8 cellular contexts compared by ENCODE assay signal in the genomic region with DNA sequence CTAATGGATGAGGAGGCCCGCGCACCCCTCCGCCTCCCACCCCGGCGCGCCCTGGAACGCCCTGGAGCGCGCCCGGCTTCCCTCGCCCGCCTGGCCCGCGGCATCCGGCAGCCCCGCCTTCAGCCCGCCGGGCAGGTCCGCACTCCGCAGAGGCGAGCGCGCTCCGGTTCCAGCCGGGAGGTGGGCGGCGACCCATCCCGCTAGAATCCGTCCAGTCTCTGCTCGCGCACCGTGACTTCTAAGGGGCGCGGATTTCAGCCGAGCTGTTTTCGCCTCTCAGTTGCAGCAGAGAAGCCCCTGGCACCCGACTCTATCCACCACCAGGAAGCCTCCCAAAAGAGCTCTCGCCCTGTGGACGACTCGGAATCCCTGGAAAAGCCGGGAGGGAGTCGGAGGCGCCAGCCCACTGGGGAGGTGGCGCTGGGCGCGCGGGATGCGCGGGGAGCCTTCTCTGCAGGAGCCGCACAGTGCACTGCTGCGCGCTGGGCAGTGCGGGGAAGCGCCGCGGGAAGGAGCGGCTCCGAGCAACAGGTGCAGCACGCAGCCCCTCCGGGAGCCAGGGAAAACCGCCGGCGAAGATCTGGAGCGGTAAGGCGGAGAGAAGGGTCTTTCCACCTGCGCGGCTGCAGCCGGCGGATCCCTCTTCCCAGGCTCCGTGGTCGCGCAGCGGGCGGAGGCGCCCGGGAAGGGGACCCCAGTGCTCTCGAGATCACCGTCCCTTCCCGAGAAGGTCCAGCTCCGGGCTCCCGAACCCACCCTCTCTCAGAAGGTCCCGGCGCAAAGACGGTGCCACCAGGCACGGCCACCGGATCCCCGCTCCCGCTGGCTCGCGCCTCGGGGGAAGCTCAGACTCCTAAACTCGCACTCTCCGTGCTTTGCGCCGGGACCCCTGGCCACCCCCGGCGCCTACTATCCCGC. TPM values are rescaled to one million over a fixed set of nuclear protein-coding genes. Genes with fewer than 3 reads are reported as not detected.
DNase-seq lines count a peak whose midpoint lies in the region; ATAC-seq and TF ChIP-seq lines count a peak whose summit lies in the region.

A gene with protein sequence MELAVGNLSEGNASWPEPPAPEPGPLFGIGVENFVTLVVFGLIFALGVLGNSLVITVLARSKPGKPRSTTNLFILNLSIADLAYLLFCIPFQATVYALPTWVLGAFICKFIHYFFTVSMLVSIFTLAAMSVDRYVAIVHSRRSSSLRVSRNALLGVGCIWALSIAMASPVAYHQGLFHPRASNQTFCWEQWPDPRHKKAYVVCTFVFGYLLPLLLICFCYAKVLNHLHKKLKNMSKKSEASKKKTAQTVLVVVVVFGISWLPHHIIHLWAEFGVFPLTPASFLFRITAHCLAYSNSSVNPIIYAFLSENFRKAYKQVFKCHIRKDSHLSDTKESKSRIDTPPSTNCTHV (plus strand): TSS at position 266 of the 918 bp plus-strand sequence. CDS start 701 bp downstream, outside the sequence.

- peak; percentile 5 for DNase-seq in choroid plexus epithelial cell (ENCODE audit: low read depth)
- no peak for DNase-seq in HK-2 (ENCODE audit: unreplicated experiment)
- no peak for DNase-seq in germinal center (ENCODE audit: low spot score)
- DNase-seq in H4 (ENCODE audit: low spot score) = no peak

- POLR2A ChIA-PET in HEK293 (lab: Yijun Ruan, JAX) = no interaction called here

- CTCF ChIA-PET in HEK293 (lab: Yijun Ruan, JAX) = interaction anchor here (0.6 to 1.5 kb wide), 3 partner anchors 9 to 682 kb away, joined by 3 to 4 read pairs (median 3); no protein-coding TSS in a partner anchor

- peak within 1 kb of the TSS; percentile 76 for H3K4me3 ChIP-seq in ACC112 (ENCODE audit: low read depth, low read length)
- peak within 1 kb of the TSS; percentile 39 for H3K4me3 ChIP-seq in HEK293 (ENCODE audit: low read depth, low read length)
- H3K4me3 ChIP-seq in choroid plexus epithelial cell (ENCODE audit: low read depth, low read length) = peak within 1 kb of the TSS; percentile 45
- H3K4me3 ChIP-seq in muscle layer of duodenum (ENCODE audit: low read depth in 1 of 2, low read length in 2 of 2) = peak within 1 kb of the TSS; percentile 41 to 77

- TF ChIP-seq CTCF in HEK293 (tag by site-specific recombination; IDR thresholded peaks at IDR 0.05) (no peak), choroid plexus epithelial cell (conservative IDR thresholded peaks at IDR 0.05; ENCODE audit: low read depth, low read length) (no peak)

- H3K4me1 ChIP-seq in ACC112 (ENCODE audit: control insufficient read depth, insufficient read depth, low read length, unreplicated experiment) = peaks cover 2% of the 10 kb centered on the region
- H3K4me1 ChIP-seq in HEK293 (ENCODE audit: control insufficient read depth, insufficient read depth, low read length) = no peaks in the 10 kb centered on the region
- H3K4me1 ChIP-seq in muscle layer of duodenum (ENCODE audit: control insufficient read depth in 1 of 2, insufficient read depth in 2 of 2, low read length in 2 of 2) = peaks cover 0 to 34% of the 10 kb centered on the region in 2 donors

- H3K79me2 ChIP-seq in ACC112 (ENCODE audit: control insufficient read depth, insufficient read depth, low read length, unreplicated experiment) = no peaks in the 10 kb centered on the region

- no peak for ATAC-seq in HG02642 (IDR thresholded peaks at IDR 0.05; ENCODE audit: poor library complexity, unreplicated experiment)

- H3K27ac ChIP-seq in ACC112 (ENCODE audit: low read depth, low read length) (no peak within 1 kb of the TSS), HEK293 (ENCODE audit: extremely low read depth, low read depth, low read length) (no peak within 1 kb of the TSS; the same call in 1 of the 2 replicates), muscle layer of duodenum (ENCODE audit: low read length) (no peak within 1 kb of the TSS)

- H2AFZ ChIP-seq in ACC112 (ENCODE audit: low read length, unreplicated experiment) = peak within 1 kb of the TSS; percentile 86

- no peaks in the 10 kb centered on the region; the same call in 1 of the 2 replicates for H3K9me3 ChIP-seq in HEK293 (ENCODE audit: control insufficient read depth, insufficient read depth, low read depth, low read length)
- peaks cover 0 to 3% of the 10 kb centered on the region in 2 donors for H3K9me3 ChIP-seq in muscle layer of duodenum (ENCODE audit: control insufficient read depth in 1 of 2, low read length in 2 of 2)

- no peaks in the 10 kb centered on the region for H3K36me3 ChIP-seq in ACC112 (ENCODE audit: insufficient read depth, low read length)
- H3K36me3 ChIP-seq in HEK293 (ENCODE audit: control insufficient read depth in 2 of 2, insufficient read depth in 1 of 2, low read length in 2 of 2) = no peaks in the 10 kb centered on the region
- no peaks in the 10 kb centered on the region for H3K36me3 ChIP-seq in muscle layer of duodenum (ENCODE audit: control insufficient read depth in 1 of 2, insufficient read depth in 2 of 2, low read length in 2 of 2)

- peaks cover 89% of the 10 kb centered on the region for H3K27me3 ChIP-seq in ACC112 (ENCODE audit: insufficient read depth, low read length)
- H3K27me3 ChIP-seq in muscle layer of duodenum (ENCODE audit: low read depth, low read length) = peaks cover 28% of the 10 kb centered on the region

TF ChIP-seq in HEK293, 187 proteins besides CTCF, POLR2A, EP300 and RAD21 (continues in another document):
- TF ChIP-seq ZNF335 (tag by site-specific recombination; conservative IDR thresholded peaks at IDR 0.05) (peak; percentile 4), ZFHX2 (tag by site-specific recombination; conservative IDR thresholded peaks at IDR 0.05) (peak; percentile 65), GLIS1 (tag by site-specific recombination; IDR thresholded peaks at IDR 0.05) (peak; percentile 68), ZNF610 (tag by site-specific recombination; IDR thresholded peaks at IDR 0.05; ENCODE audit: borderline replicate concordance) (peak; percentile 49; the same call in 1 of the 2 replicates), ZNF174 (tag by site-specific recombination; IDR thresholded peaks at IDR 0.05) (no peak), ZBTB8A (tag by site-specific recombination; IDR thresholded peaks at IDR 0.05) (peak; percentile 82), SCRT2 (tag by site-specific recombination; IDR thresholded peaks at IDR 0.05) (peak; percentile 94), ZNF341 (tag by site-specific recombination; IDR thresholded peaks at IDR 0.05; ENCODE audit: low read depth) (peak; percentile 80)
- TF ChIP-seq, protein P1, sequence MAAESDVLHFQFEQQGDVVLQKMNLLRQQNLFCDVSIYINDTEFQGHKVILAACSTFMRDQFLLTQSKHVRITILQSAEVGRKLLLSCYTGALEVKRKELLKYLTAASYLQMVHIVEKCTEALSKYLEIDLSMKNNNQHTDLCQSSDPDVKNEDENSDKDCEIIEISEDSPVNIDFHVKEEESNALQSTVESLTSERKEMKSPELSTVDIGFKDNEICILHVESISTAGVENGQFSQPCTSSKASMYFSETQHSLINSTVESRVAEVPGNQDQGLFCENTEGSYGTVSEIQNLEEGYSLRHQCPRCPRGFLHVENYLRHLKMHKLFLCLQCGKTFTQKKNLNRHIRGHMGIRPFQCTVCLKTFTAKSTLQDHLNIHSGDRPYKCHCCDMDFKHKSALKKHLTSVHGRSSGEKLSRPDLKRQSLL (tag by site-specific recombination; IDR thresholded peaks at IDR 0.05) = no peak
- TF ChIP-seq, protein P2, sequence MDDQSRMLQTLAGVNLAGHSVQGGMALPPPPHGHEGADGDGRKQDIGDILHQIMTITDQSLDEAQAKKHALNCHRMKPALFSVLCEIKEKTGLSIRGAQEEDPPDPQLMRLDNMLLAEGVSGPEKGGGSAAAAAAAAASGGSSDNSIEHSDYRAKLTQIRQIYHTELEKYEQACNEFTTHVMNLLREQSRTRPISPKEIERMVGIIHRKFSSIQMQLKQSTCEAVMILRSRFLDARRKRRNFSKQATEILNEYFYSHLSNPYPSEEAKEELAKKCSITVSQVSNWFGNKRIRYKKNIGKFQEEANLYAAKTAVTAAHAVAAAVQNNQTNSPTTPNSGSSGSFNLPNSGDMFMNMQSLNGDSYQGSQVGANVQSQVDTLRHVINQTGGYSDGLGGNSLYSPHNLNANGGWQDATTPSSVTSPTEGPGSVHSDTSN (CRISPR knock-in tag; IDR thresholded peaks at IDR 0.05) = peak; percentile 51; the same call in 1 of the 2 replicates
- TF ChIP-seq, protein P3, sequence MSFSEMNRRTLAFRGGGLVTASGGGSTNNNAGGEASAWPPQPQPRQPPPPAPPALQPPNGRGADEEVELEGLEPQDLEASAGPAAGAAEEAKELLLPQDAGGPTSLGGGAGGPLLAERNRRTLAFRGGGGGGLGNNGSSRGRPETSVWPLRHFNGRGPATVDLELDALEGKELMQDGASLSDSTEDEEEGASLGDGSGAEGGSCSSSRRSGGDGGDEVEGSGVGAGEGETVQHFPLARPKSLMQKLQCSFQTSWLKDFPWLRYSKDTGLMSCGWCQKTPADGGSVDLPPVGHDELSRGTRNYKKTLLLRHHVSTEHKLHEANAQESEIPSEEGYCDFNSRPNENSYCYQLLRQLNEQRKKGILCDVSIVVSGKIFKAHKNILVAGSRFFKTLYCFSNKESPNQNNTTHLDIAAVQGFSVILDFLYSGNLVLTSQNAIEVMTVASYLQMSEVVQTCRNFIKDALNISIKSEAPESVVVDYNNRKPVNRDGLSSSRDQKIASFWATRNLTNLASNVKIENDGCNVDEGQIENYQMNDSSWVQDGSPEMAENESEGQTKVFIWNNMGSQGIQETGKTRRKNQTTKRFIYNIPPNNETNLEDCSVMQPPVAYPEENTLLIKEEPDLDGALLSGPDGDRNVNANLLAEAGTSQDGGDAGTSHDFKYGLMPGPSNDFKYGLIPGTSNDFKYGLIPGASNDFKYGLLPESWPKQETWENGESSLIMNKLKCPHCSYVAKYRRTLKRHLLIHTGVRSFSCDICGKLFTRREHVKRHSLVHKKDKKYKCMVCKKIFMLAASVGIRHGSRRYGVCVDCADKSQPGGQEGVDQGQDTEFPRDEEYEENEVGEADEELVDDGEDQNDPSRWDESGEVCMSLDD (tag by site-specific recombination; IDR thresholded peaks at IDR 0.05) = no peak
- TF ChIP-seq, protein P4, sequence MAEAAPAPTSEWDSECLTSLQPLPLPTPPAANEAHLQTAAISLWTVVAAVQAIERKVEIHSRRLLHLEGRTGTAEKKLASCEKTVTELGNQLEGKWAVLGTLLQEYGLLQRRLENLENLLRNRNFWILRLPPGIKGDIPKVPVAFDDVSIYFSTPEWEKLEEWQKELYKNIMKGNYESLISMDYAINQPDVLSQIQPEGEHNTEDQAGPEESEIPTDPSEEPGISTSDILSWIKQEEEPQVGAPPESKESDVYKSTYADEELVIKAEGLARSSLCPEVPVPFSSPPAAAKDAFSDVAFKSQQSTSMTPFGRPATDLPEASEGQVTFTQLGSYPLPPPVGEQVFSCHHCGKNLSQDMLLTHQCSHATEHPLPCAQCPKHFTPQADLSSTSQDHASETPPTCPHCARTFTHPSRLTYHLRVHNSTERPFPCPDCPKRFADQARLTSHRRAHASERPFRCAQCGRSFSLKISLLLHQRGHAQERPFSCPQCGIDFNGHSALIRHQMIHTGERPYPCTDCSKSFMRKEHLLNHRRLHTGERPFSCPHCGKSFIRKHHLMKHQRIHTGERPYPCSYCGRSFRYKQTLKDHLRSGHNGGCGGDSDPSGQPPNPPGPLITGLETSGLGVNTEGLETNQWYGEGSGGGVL (tag by site-specific recombination; IDR thresholded peaks at IDR 0.05) = no peak

RNA-seq across cellular contexts. Expression of the gene that starts here (rescaled TPM):
- total RNA-seq in H4 (2014; rRNA removed; shearing (Covaris generic)) = under 0.01 TPM in 1 of 2 replicates, not detected in the other
